Comparison of ENCODE assay signal across 8 cellular contexts in the genomic region with DNA sequence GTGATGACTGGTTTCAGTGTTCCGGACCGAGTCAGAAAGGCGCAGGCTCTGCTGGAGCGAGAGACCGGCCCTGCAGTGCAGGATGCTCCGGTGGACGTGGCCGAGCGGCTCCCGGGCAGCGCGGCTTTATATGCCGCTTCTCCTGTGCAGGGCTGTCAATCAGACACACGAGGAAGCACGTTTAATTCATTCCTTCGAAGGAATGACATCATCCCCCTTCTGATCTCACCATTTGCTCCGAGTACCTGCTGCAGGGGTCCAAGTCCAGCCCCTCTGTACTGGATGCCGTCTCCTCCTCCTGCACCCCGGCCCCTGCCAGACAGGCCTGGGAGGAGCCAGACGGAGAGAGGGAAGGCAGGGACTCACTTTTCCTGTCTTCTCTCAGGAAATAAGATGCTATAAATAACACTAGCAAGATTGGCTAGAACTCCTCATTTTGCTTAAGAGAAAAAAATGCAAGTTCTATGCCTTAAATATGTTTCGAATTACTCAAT. TPM values are rescaled to one million over a fixed set of nuclear protein-coding genes. Genes with fewer than 3 reads are reported as not detected.
DNase-seq lines count a peak whose midpoint lies in the region; ATAC-seq lines count a peak whose summit lies in the region.

THBS2 (minus strand) TSS at position 102 of the 494 bp plus-strand sequence. CDS start 3,062 bp downstream, outside the sequence.

- H3K9me3 Mint-ChIP-seq in CD4-positive, alpha-beta memory T cell = peaks cover 0 to 6% (median 0%) of the 10 kb centered on the region in 8 donors
- no peaks in the 10 kb centered on the region for H3K9me3 Mint-ChIP-seq in activated naive CD8-positive, alpha-beta T cell treated with anti-CD3 and anti-CD28 coated beads for 36 hours

- H3K36me3 Mint-ChIP-seq in CD4-positive, alpha-beta memory T cell = no peaks in the 10 kb centered on the region
- no peaks in the 10 kb centered on the region for H3K36me3 Mint-ChIP-seq in activated naive CD8-positive, alpha-beta T cell treated with anti-CD3 and anti-CD28 coated beads for 36 hours

- H3K27me3 ChIP-seq in CD4-positive, alpha-beta memory T cell (ENCODE audit: insufficient read depth, low read length) = peaks cover 22% of the 10 kb centered on the region

- H3K4me3 Mint-ChIP-seq in CD4-positive, alpha-beta memory T cell = peak within 1 kb of the TSS; percentile 26 to 70 (median 55)
- peak within 1 kb of the TSS; percentile 47 for H3K4me3 Mint-ChIP-seq in activated naive CD8-positive, alpha-beta T cell treated with anti-CD3 and anti-CD28 coated beads for 36 hours

- CTCF ChIA-PET in CD4-positive, alpha-beta memory T cell (lab: Charles Lee; ENCODE audit: partially characterized antibody) = no interaction called here

- H3K36me3 ChIP-seq in CD4-positive, alpha-beta memory T cell (ENCODE audit: insufficient read depth, low read length) = no peaks in the 10 kb centered on the region

- no peak within 1 kb of the TSS for H3K27ac ChIP-seq in CD4-positive, alpha-beta memory T cell (ENCODE audit: low read depth, low read length)

- H3K4me1 Mint-ChIP-seq in CD4-positive, alpha-beta memory T cell = peaks cover 14 to 25% (median 18%) of the 10 kb centered on the region in 4 donors
- H3K4me1 Mint-ChIP-seq in activated naive CD8-positive, alpha-beta T cell treated with anti-CD3 and anti-CD28 coated beads for 36 hours = peaks cover 17% of the 10 kb centered on the region

- no peak within 1 kb of the TSS for H3K4me3 ChIP-seq in CD4-positive, alpha-beta memory T cell (ENCODE audit: low read length in 2 of 2)

- peaks cover 20% of the 10 kb centered on the region for H3K4me1 ChIP-seq in CD4-positive, alpha-beta memory T cell (ENCODE audit: insufficient read depth, low read length)

- POLR2A ChIA-PET in CD4-positive, alpha-beta memory T cell (lab: Charles Lee; ENCODE audit: partially characterized antibody) = no interaction called here

- no peaks in the 10 kb centered on the region for H3K9me3 ChIP-seq in CD4-positive, alpha-beta memory T cell (ENCODE audit: control insufficient read depth in 1 of 2, low read length in 2 of 2)

- ATAC-seq in left cardiac atrium (peak; percentile 84 to 94), HG03108 (IDR thresholded peaks at IDR 0.05; ENCODE audit: unreplicated experiment) (no peak), GM18517 (IDR thresholded peaks at IDR 0.05; ENCODE audit: unreplicated experiment) (no peak)

- peaks cover 52 to 54% of the 10 kb centered on the region in 2 donors for H3K27me3 Mint-ChIP-seq in CD4-positive, alpha-beta memory T cell
- peaks cover 74% of the 10 kb centered on the region for H3K27me3 Mint-ChIP-seq in activated naive CD8-positive, alpha-beta T cell treated with anti-CD3 and anti-CD28 coated beads for 36 hours

- no peak for DNase-seq in CD4-positive, alpha-beta memory T cell
- no peak for DNase-seq in activated naive CD8-positive, alpha-beta T cell treated with anti-CD3 and anti-CD28 coated beads for 36 hours
- peak; percentile 73 for DNase-seq in left cardiac atrium
- DNase-seq in pons (ENCODE audit: low spot score) = peak; percentile 38
- no peak for DNase-seq in D341Med (ENCODE audit: low spot score)
- DNase-seq in activated gamma-delta T cell treated with Interleukin-2 at 50 U/mL for 16 hours = no peak

- intact Hi-C loops in CD4-positive, alpha-beta memory T cell (cut with micrococcal nuclease) = no loop called here
- intact Hi-C loops in left cardiac atrium (cut with DNase I) = no loop called here

- H3K27ac Mint-ChIP-seq in CD4-positive, alpha-beta memory T cell = peak within 1 kb of the TSS in 1 of 7 donors; percentile 23
- no peak within 1 kb of the TSS for H3K27ac Mint-ChIP-seq in activated naive CD8-positive, alpha-beta T cell treated with anti-CD3 and anti-CD28 coated beads for 36 hours

RNA-seq across cellular contexts. Expression of gene THBS2, which starts in this region (rescaled TPM):
- not detected for total RNA-seq in CD4-positive, alpha-beta memory T cell
- polyA plus RNA-seq in CD4-positive, alpha-beta memory T cell = under 1 TPM; 0.09 to 0.14 TPM
- total RNA-seq in activated naive CD8-positive, alpha-beta T cell treated with anti-CD3 and anti-CD28 coated beads for 36 hours = not detected
- total RNA-seq in left cardiac atrium = 10 to 100 TPM; 22.7 to 74.8 TPM

Comparison
In these comparisons a context has a peak if more than half of its experiments do, and no peak if none do; other contexts are left out.
1. RNA of gene THBS2 (total RNA-seq): 22.7 to 74.8 TPM in left cardiac atrium; not detected in activated naive CD8-positive, alpha-beta T cell treated with anti-CD3 and anti-CD28 coated beads for 36 hours and not detected in CD4-positive, alpha-beta memory T cell; every median in the first group is over 10 times any median in the second.
2. DNase-seq: peak in left cardiac atrium (single experiment) and pons (single experiment); none in CD4-positive, alpha-beta memory T cell (0 of 5), activated naive CD8-positive, alpha-beta T cell treated with anti-CD3 and anti-CD28 coated beads for 36 hours (single experiment), D341Med (single experiment) and activated gamma-delta T cell treated with Interleukin-2 at 50 U/mL for 16 hours (single experiment).
3. ATAC-seq: peak in left cardiac atrium (2 of 2); none in HG03108 (single experiment) and GM18517 (single experiment).